23 cellular contexts compared by ENCODE assay signal in genomic region chr14:96359959-96360358, GRCh38. TPM values are rescaled to one million over a fixed set of nuclear protein-coding genes. Genes with fewer than 3 reads are reported as not detected.
DNase-seq lines count a peak whose midpoint lies in the region; ATAC-seq, FAIRE-seq and TF ChIP-seq lines count a peak whose summit lies in the region.
"Had no signal": no experiment of that assay in that cellular context is flagged by ENCODE, and none has a peak within 500 bp of the region (broad histone marks: within the 10 kb centered on the region; RNA-seq: fewer than 3 reads in every experiment).

No MANE protein-coding gene starts in this region.

- peak overlapping the region; percentile 46 for H3K4me3 Mint-ChIP-seq in activated naive CD8-positive, alpha-beta T cell
- H3K4me3 Mint-ChIP-seq in activated naive CD8-positive, alpha-beta T cell treated with anti-CD3 and anti-CD28 coated beads, Interleukin-2, amount 50 U/mL, for 24 hours: no peak overlapping the region
- H3K4me3 Mint-ChIP-seq in brain (peak overlapping the region; percentile 15 to 69 (median 59)), endodermal cell (no peak overlapping the region)
- H3K4me3 Mint-ChIP-seq: H9 had no signal

- TF ChIP-seq CTCF in brain (conservative IDR thresholded peaks at IDR 0.05): no peak
- no peak for TF ChIP-seq CTCF in endodermal cell (conservative IDR thresholded peaks at IDR 0.05)

- H3K36me3 ChIP-seq in small intestine (ENCODE audit: control insufficient read depth in 2 of 2, insufficient read depth in 2 of 2, low read length in 2 of 2): no peaks in the 10 kb centered on the region
- no peaks in the 10 kb centered on the region for H3K36me3 ChIP-seq in endodermal cell (ENCODE audit: control insufficient read depth, insufficient read depth, low read length)

- H3K4me1 ChIP-seq in small intestine (ENCODE audit: control insufficient read depth in 2 of 2, insufficient read depth in 1 of 2, low read depth in 1 of 2, low read length in 1 of 2) (peaks cover 0 to 6% of the 10 kb centered on the region in 2 donors), endodermal cell (ENCODE audit: control insufficient read depth, insufficient read depth, low read length) (peaks cover 6% of the 10 kb centered on the region)

- H3K9me3 ChIP-seq in small intestine (ENCODE audit: control insufficient read depth, low read depth) (no peaks in the 10 kb centered on the region), endodermal cell (ENCODE audit: control insufficient read depth, low read length) (no peaks in the 10 kb centered on the region)
- H3K9me3 ChIP-seq: BLaER1 treated with 17β-estradiol and CSF1 and Interleukin-3, amounts not matched to agents 10 nM and 100 nM had no signal

- H3K27me3 Mint-ChIP-seq in activated naive CD8-positive, alpha-beta T cell: no peaks in the 10 kb centered on the region
- H3K27me3 Mint-ChIP-seq in activated naive CD8-positive, alpha-beta T cell treated with anti-CD3 and anti-CD28 coated beads, Interleukin-2, amount 50 U/mL, for 24 hours: no peaks in the 10 kb centered on the region
- H3K27me3 Mint-ChIP-seq in brain: peaks cover 16% of the 10 kb centered on the region
- no peaks in the 10 kb centered on the region for H3K27me3 Mint-ChIP-seq in endodermal cell (ENCODE audit: insufficient read depth)

- no peak for FAIRE-seq in small intestine (lab: Jason Lieb, UNC)
- FAIRE-seq: GM12891, HTR-8/SVneo had no signal

- no peak overlapping the region for H3K27ac Mint-ChIP-seq in activated naive CD8-positive, alpha-beta T cell
- H3K27ac Mint-ChIP-seq in activated naive CD8-positive, alpha-beta T cell treated with anti-CD3 and anti-CD28 coated beads, Interleukin-2, amount 50 U/mL, for 24 hours: no peak overlapping the region
- no peak overlapping the region for H3K27ac Mint-ChIP-seq in brain
- no peak overlapping the region for H3K27ac Mint-ChIP-seq in endodermal cell

- H3K4me1 Mint-ChIP-seq in activated naive CD8-positive, alpha-beta T cell (ENCODE audit: low read depth): peaks cover 55% of the 10 kb centered on the region
- H3K4me1 Mint-ChIP-seq in activated naive CD8-positive, alpha-beta T cell treated with anti-CD3 and anti-CD28 coated beads, Interleukin-2, amount 50 U/mL, for 24 hours: peaks cover 60% of the 10 kb centered on the region
- H3K4me1 Mint-ChIP-seq in brain: peaks cover 47% of the 10 kb centered on the region
- peaks cover 29% of the 10 kb centered on the region for H3K4me1 Mint-ChIP-seq in endodermal cell

- no peaks in the 10 kb centered on the region for H3K9me3 Mint-ChIP-seq in activated naive CD8-positive, alpha-beta T cell (ENCODE audit: low read depth)
- H3K9me3 Mint-ChIP-seq in activated naive CD8-positive, alpha-beta T cell treated with anti-CD3 and anti-CD28 coated beads, Interleukin-2, amount 50 U/mL, for 24 hours: no peaks in the 10 kb centered on the region
- no peaks in the 10 kb centered on the region for H3K9me3 Mint-ChIP-seq in brain
- no peaks in the 10 kb centered on the region for H3K9me3 Mint-ChIP-seq in endodermal cell
- H3K9me3 Mint-ChIP-seq: H9 had no signal

- H3K4me3 ChIP-seq in small intestine (ENCODE audit: low read depth in 1 of 2, low read length in 2 of 2): no peak overlapping the region
- no peak overlapping the region for H3K4me3 ChIP-seq in endodermal cell (ENCODE audit: low read length)
- H3K4me3 ChIP-seq: BLaER1 treated with 17β-estradiol and CSF1 and Interleukin-3, amounts not matched to agents 10 nM and 100 nM; GM23248 had no signal

- H3K36me3 Mint-ChIP-seq in activated naive CD8-positive, alpha-beta T cell: peaks cover 8% of the 10 kb centered on the region
- peaks cover 16% of the 10 kb centered on the region for H3K36me3 Mint-ChIP-seq in activated naive CD8-positive, alpha-beta T cell treated with anti-CD3 and anti-CD28 coated beads, Interleukin-2, amount 50 U/mL, for 24 hours (ENCODE audit: low read depth)
- H3K36me3 Mint-ChIP-seq in brain (peaks cover 24% of the 10 kb centered on the region), endodermal cell (ENCODE audit: low read depth) (peaks cover 4% of the 10 kb centered on the region)

- ATAC-seq in activated naive CD8-positive, alpha-beta T cell treated with anti-CD3 and anti-CD28 coated beads, Interleukin-2, amount 50 U/mL, for 24 hours: no peak
- ATAC-seq: SK-N-SH treated with all-trans-retinoic acid at 6 μM for 48 hours had no signal

- no peak overlapping the region for H3K27ac ChIP-seq in small intestine (ENCODE audit: low read depth in 1 of 2, low read length in 1 of 2)
- H3K27ac ChIP-seq in endodermal cell (ENCODE audit: low read depth, low read length): no peak overlapping the region
- H3K27ac ChIP-seq: BLaER1 treated with 17β-estradiol and CSF1 and Interleukin-3, amounts not matched to agents 10 nM and 100 nM; GM23248; RWPE1 had no signal

- H3K9ac ChIP-seq in endodermal cell (ENCODE audit: extremely low read depth, low read length, poor library complexity, severe bottlenecking): no peak overlapping the region
- H3K9ac ChIP-seq: BLaER1 treated with 17β-estradiol and CSF1 and Interleukin-3, amounts not matched to agents 10 nM and 100 nM; GM23248 had no signal

- DNase-seq in activated naive CD8-positive, alpha-beta T cell treated with anti-CD3 and anti-CD28 coated beads, Interleukin-2, amount 50 U/mL, for 24 hours: no peak
- DNase-seq in OCI-M1 (lab: John Stamatoyannopoulos, UW) (peak; percentile 24), small intestine (peak; percentile 55), NCI-H526 (lab: John Stamatoyannopoulos, UW) (no peak), inferior parietal cortex (ENCODE audit: extremely low spot score) (no peak), endodermal cell (no peak)
- DNase-seq: 8988T, H9, KG1, MV-4-11, NCI-H1694 treated with DMSO at 0.1 percent for 48 hours, NCI-H2081 treated with DMSO at 0.1 percent for 48 hours, NCI-H2171 treated with DMSO at 0.1 percent for 48 hours, NCI-H524 treated with DMSO at 0.1 percent for 48 hours, SHP77 treated with DMSO at 0.1 percent for 48 hours had no signal

- H3K27me3 ChIP-seq in small intestine (ENCODE audit: control insufficient read depth in 2 of 2, insufficient read depth in 2 of 2, low read length in 2 of 2): no peaks in the 10 kb centered on the region
- no peaks in the 10 kb centered on the region for H3K27me3 ChIP-seq in endodermal cell (ENCODE audit: control insufficient read depth, insufficient read depth, low read length, poor library complexity, severe bottlenecking)
- H3K27me3 ChIP-seq: BLaER1 treated with 17β-estradiol and CSF1 and Interleukin-3, amounts not matched to agents 10 nM and 100 nM had no signal

RNA-seq across cellular contexts. Expression of gene ATG2B, which starts 3.2 kb away (rescaled TPM):
- polyA plus RNA-seq in brain (ENCODE audit: insufficient read depth, low read depth, low replicate concordance) (7.4 TPM), small intestine (1 to 10 TPM; 3.8 to 5.4 (median 4.4) TPM)
- total RNA-seq in endodermal cell: 10 to 100 TPM in 1 of 2 donors, 1 to 10 TPM in 1; 9.7 to 14.1 TPM
- polyA plus RNA-seq in endodermal cell (2013, experiment 1 of 2): 7.8 TPM
- polyA plus RNA-seq in endodermal cell (2013, experiment 2 of 2): 7.7 TPM

RNA-seq across cellular contexts. Expression of gene GSKIP, which starts 3.4 kb away (rescaled TPM):
- polyA plus RNA-seq in brain (ENCODE audit: insufficient read depth, low read depth, low replicate concordance): 9.8 TPM
- 100 to 1,000 TPM in 2 of 3 donors, 10 to 100 TPM in 1; 76.2 to 215 (median 128) TPM for polyA plus RNA-seq in small intestine
- total RNA-seq in endodermal cell: 10 to 100 TPM; 43.7 to 44.4 TPM
- polyA plus RNA-seq in endodermal cell (2013, experiment 1 of 2): 37.3 TPM
- polyA plus RNA-seq in endodermal cell (2013, experiment 2 of 2): 40.1 TPM

RNA-seq across cellular contexts. Expression of gene AK7, which starts 32.0 kb away (rescaled TPM):
- polyA plus RNA-seq in brain (ENCODE audit: insufficient read depth, low read depth, low replicate concordance) (6.9 TPM), small intestine (1 to 10 TPM; 1.6 to 3.0 (median 1.8) TPM)
- 1 to 10 TPM; 3.8 to 6.2 TPM for total RNA-seq in endodermal cell
- 6.2 TPM for polyA plus RNA-seq in endodermal cell (2013, experiment 1 of 2)
- polyA plus RNA-seq in endodermal cell (2013, experiment 2 of 2): 7.3 TPM
- total RNA-seq: GM23248 had no signal

Comparison
In these comparisons a context has a peak if more than half of its experiments do, and no peak if none do; other contexts are left out.
1. H3K4me3 Mint-ChIP-seq: peak in activated naive CD8-positive, alpha-beta T cell (single experiment) and brain (5 of 5); none in activated naive CD8-positive, alpha-beta T cell treated with anti-CD3 and anti-CD28 coated beads, Interleukin-2, amount 50 U/mL, for 24 hours (single experiment) and endodermal cell (single experiment).
2. DNase-seq: peak in OCI-M1 (single experiment) and small intestine (single experiment); none in activated naive CD8-positive, alpha-beta T cell treated with anti-CD3 and anti-CD28 coated beads, Interleukin-2, amount 50 U/mL, for 24 hours (single experiment), NCI-H526 (0 of 2), inferior parietal cortex (single experiment) and endodermal cell (single experiment).